ENCODE assay signal across 13 cellular contexts in the genomic region with DNA sequence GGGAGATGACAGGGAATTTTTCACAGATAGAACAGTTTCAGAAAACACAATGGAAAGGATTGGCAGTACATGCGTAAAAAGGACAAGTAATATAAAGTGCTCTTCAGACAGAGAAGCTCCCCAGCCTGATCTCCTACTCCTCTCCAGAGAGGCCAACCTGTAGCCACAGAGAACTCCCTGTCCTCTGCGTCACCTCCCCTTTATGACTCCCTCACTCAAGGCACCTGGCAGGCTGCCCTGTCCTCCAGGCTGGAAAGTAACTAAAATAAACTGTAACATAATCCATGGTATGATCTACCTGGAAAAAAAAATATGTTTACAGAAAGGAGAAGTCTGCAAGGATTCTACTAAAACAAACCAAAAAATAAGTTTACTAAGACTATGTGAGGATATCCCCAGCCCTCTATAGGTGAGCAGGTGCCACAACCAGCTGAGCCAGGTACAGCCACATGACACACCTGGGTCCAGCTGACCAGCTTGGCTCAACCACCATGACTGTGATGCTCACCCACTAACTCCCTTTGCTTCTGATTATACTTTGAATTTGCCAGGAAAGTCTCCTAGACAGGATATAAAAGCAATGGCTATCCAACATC. TPM values are rescaled to one million over a fixed set of nuclear protein-coding genes. Genes with fewer than 3 reads are reported as not detected.
A peak's percentile ranks its signal among the peaks of the same experiment; 100 is the strongest.
DNase-seq lines count a peak whose midpoint lies in the region; ATAC-seq and TF ChIP-seq lines count a peak whose summit lies in the region.
"Had no signal": no experiment of that assay in that cellular context is flagged by ENCODE, and none has a peak within 500 bp of the region (broad histone marks: within the 10 kb centered on the region; RNA-seq: fewer than 3 reads in every experiment).

No MANE protein-coding gene starts in this region.

- no peaks in the 10 kb centered on the region for H3K36me3 ChIP-seq in osteoblast (ENCODE audit: insufficient read depth, low read length)

- H3K4me2 ChIP-seq in osteoblast (ENCODE audit: insufficient read depth, low read length) = no peak overlapping the region

- H3K4me3 ChIP-seq in osteoblast (ENCODE audit: insufficient read depth, low read length) = no peak overlapping the region
- H3K4me3 ChIP-seq: SK-N-MC had no signal

- DNase-seq in COR-L47 (lab: John Stamatoyannopoulos, UW) (peak; percentile 19), NCI-H187 treated with DMSO at 0.1 percent for 48 hours (lab: John Stamatoyannopoulos, UW) (peak; percentile 20), astrocyte of the hippocampus (ENCODE audit: low read depth, low spot score) (peak; percentile 55), kidney tubule cell (ENCODE audit: low spot score) (peak; percentile 76), islet precursor cell (no peak), osteoblast (ENCODE audit: insufficient read length, low spot score, missing footprints) (no peak)
- DNase-seq: activated CD4-positive, alpha-beta T cell treated with anti-CD3 and anti-CD28 coated beads for 4 hours; immature natural killer cell; MV-4-11; trophoblast cell had no signal

- H3K4me1 ChIP-seq in osteoblast (ENCODE audit: insufficient read depth, low read length) = no peaks in the 10 kb centered on the region

- no peak for TF ChIP-seq CTCF in osteoblast (IDR thresholded peaks at IDR 0.05; ENCODE audit: extremely low read depth, low read depth, low read length)

- no peaks in the 10 kb centered on the region for H3K27me3 ChIP-seq in osteoblast (ENCODE audit: insufficient read depth, low read length)

- H3K79me2 ChIP-seq in osteoblast (ENCODE audit: insufficient read depth, low read length) = no peaks in the 10 kb centered on the region

- no peak overlapping the region for H2AFZ ChIP-seq in osteoblast (ENCODE audit: low read length)

- no peaks in the 10 kb centered on the region for H3K9me3 ChIP-seq in osteoblast (ENCODE audit: low read depth, low read length)

- no peaks in the 10 kb centered on the region for H4K20me1 ChIP-seq in osteoblast (ENCODE audit: insufficient read depth, low read length)

- no peak overlapping the region for H3K27ac ChIP-seq in osteoblast (ENCODE audit: low read depth, low read length)
- H3K27ac ChIP-seq: SK-N-MC had no signal

- no peak for ATAC-seq in GM21723 (IDR thresholded peaks at IDR 0.05; ENCODE audit: unreplicated experiment)
- no peak for ATAC-seq in GM18909 (IDR thresholded peaks at IDR 0.05; ENCODE audit: poor library complexity, unreplicated experiment)

RNA-seq across cellular contexts. Expression of a gene that starts 29.2 kb away (rescaled TPM):
- 0.88 and 1.4 TPM in 2 replicates for total RNA-seq in osteoblast

Comparison
In these comparisons a context has a peak if more than half of its experiments do, and no peak if none do; other contexts are left out.
1. DNase-seq: peak in COR-L47 (single experiment), NCI-H187 treated with DMSO at 0.1 percent for 48 hours (single experiment), astrocyte of the hippocampus (single experiment) and kidney tubule cell (single experiment); none in islet precursor cell (single experiment) and osteoblast (single experiment).